In the genomic region with DNA sequence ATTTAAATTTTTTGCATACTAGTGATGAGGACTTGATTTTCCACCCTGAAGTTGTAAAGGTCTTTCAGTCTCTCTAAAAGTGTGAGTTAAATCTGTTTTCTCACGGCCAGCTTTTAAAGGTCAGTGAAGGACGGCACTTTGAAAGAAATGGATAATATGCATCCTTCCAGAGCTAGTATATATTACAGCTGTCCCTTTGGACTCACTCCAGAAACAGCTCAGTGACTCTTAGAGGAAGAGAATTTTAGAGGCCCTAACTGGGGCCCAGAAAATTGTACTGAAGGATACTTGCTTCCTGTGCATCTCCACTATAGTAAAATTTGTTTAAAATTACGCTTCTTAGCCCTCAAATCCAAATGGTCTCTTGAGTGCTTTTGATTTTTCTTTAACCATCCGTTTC, we compare ENCODE assay signal across 1 cellular context.
TF ChIP-seq lines count a peak whose summit lies in the region.

No MANE protein-coding gene starts in this region.

TF ChIP-seq in IMR-90, 13 proteins besides CTCF, POLR2A, EP300 and RAD21 (continued from another document):
- no peak for TF ChIP-seq RFX5 (IDR thresholded peaks at IDR 0.05; ENCODE audit: low read depth, low read length)
- no peak for TF ChIP-seq CEBPB (IDR thresholded peaks at IDR 0.05; ENCODE audit: low read depth, low read length)
- TF ChIP-seq BHLHE40 (IDR thresholded peaks at IDR 0.05; ENCODE audit: low read depth, low read length) = no peak
